Comparison of ENCODE assay signal across 2 cellular contexts in genomic region chr19:51447510-51447909, GRCh38.
A peak's percentile ranks its signal among the peaks of the same experiment; 100 is the strongest.
TF ChIP-seq lines count a peak whose summit lies in the region.

No MANE protein-coding gene starts in this region.

TF ChIP-seq in IMR-90, 13 proteins besides CTCF, POLR2A, EP300 and RAD21:
- TF ChIP-seq MAFK (IDR thresholded peaks at IDR 0.05; ENCODE audit: low read depth, low read length) = peak; percentile 6; the same call in 1 of the 2 replicates
TF ChIP-seq in IMR-90: peak in this region for 1; not testable (repeated sequence) for 12.

TF ChIP-seq in HepG2, 621 proteins besides CTCF, POLR2A, EP300 and RAD21:
- TF ChIP-seq MAFK (conservative IDR thresholded peaks at IDR 0.05 in 1 of 2, IDR thresholded peaks at IDR 0.05 in 1 of 2; ENCODE audit: low read length in 2 of 2) = peak; percentile 8 to 62; a peak in 2 of 4 replicates
- TF ChIP-seq MAFF (IDR thresholded peaks at IDR 0.05; ENCODE audit: low read depth, low read length) = peak; percentile 51
